In genomic region chrX:48493890-48494364, GRCh38 we compare ENCODE assay signal across 9 cellular contexts. TPM values are rescaled to one million over a fixed set of nuclear protein-coding genes. Genes with fewer than 3 reads are reported as not detected.
DNase-seq lines count a peak whose midpoint lies in the region; ATAC-seq, FAIRE-seq and TF ChIP-seq lines count a peak whose summit lies in the region.
"Had no signal": no experiment of that assay in that cellular context is flagged by ENCODE, and none has a peak within 500 bp of the region (broad histone marks: within the 10 kb centered on the region; RNA-seq: fewer than 3 reads in every experiment).

No MANE protein-coding gene starts in this region.

- peak; percentile 30 for TF ChIP-seq CTCF in astrocyte (IDR thresholded peaks at IDR 0.05; ENCODE audit: insufficient read depth, low read depth, low read length)

- H3K79me2 ChIP-seq in astrocyte (ENCODE audit: insufficient read depth, low read length) = no peaks in the 10 kb centered on the region

- no peak overlapping the region for H3K4me3 ChIP-seq in astrocyte (ENCODE audit: insufficient read depth, low read depth, low read length)

- TF ChIP-seq EP300 in Ishikawa (IDR thresholded peaks at IDR 0.05; ENCODE audit: borderline replicate concordance) = no peak

- H2AFZ ChIP-seq in astrocyte (ENCODE audit: low read depth, low read length) = no peak overlapping the region

- H3K9me3 Mint-ChIP-seq in astrocyte (ENCODE audit: unreplicated experiment) = no peaks in the 10 kb centered on the region

- in situ Hi-C loops in Caki2 (cut with HindIII; ENCODE audit: low pct_unique_long_range_greater_than_20kb, low sequenced_read_pairs) = no loop called here

- no peaks in the 10 kb centered on the region for H3K36me3 ChIP-seq in astrocyte (ENCODE audit: insufficient read depth, low read length)

- no peak for ATAC-seq in HG02798 (IDR thresholded peaks at IDR 0.05; ENCODE audit: poor library complexity, unreplicated experiment)
- no peak for ATAC-seq in GM18517 (IDR thresholded peaks at IDR 0.05; ENCODE audit: unreplicated experiment)

- peaks cover 34% of the 10 kb centered on the region for H3K4me1 ChIP-seq in astrocyte (ENCODE audit: insufficient read depth, low read length)

- no peak overlapping the region for H3K4me3 Mint-ChIP-seq in astrocyte (ENCODE audit: unreplicated experiment)

- H3K4me2 ChIP-seq in astrocyte (ENCODE audit: low read length) = no peak overlapping the region

- H3K27ac Mint-ChIP-seq in astrocyte (ENCODE audit: unreplicated experiment) = peak overlapping the region; percentile 53

- H3K27me3 Mint-ChIP-seq in astrocyte (ENCODE audit: low read depth, unreplicated experiment) = no peaks in the 10 kb centered on the region

- H3K27ac ChIP-seq in astrocyte (ENCODE audit: low read depth, low read length) = no peak overlapping the region

- no peaks in the 10 kb centered on the region for H3K9me3 ChIP-seq in astrocyte (ENCODE audit: insufficient read depth, low read depth, low read length)

- H3K27me3 ChIP-seq in astrocyte (ENCODE audit: insufficient read depth, low read length) = no peaks in the 10 kb centered on the region

- peaks cover 20% of the 10 kb centered on the region for H3K4me1 Mint-ChIP-seq in astrocyte (ENCODE audit: low read depth, unreplicated experiment)

- DNase-seq in Caki2 (ENCODE audit: low read depth) (peak; percentile 74), astrocyte (ENCODE audit: low read depth) (no peak), lung microvascular endothelial cell (ENCODE audit: low read depth in 2 of 2) (peak; percentile 48 to 51), DMS153 treated with DMSO at 0.1 percent for 48 hours (lab: John Stamatoyannopoulos, UW; ENCODE audit: unreplicated experiment) (no peak)
- DNase-seq in activated effector memory CD4-positive, alpha-beta T cell treated with Interleukin-2 at 50 U/mL for 16 hours = no peak

- H4K20me1 ChIP-seq in astrocyte (ENCODE audit: insufficient read depth, low read length) = no peaks in the 10 kb centered on the region

- no peak overlapping the region for H3K9ac ChIP-seq in astrocyte (ENCODE audit: low read length)

- H3K36me3 Mint-ChIP-seq in astrocyte (ENCODE audit: low read depth, unreplicated experiment) = no peaks in the 10 kb centered on the region

- peak; percentile 67 for TF ChIP-seq RAD21 in Ishikawa (IDR thresholded peaks at IDR 0.05; ENCODE audit: low read depth)

- FAIRE-seq in astrocyte (lab: Jason Lieb, UNC) = peak; percentile 78
- FAIRE-seq: keratinocyte had no signal

TF ChIP-seq in Ishikawa, 13 proteins besides CTCF, POLR2A, EP300 and RAD21:
- no peak for TF ChIP-seq MAX (IDR thresholded peaks at IDR 0.05)
- peak; percentile 45; the same call in 1 of the 2 replicates for TF ChIP-seq NFIC (IDR thresholded peaks at IDR 0.05)

RNA-seq across cellular contexts. Expression of gene PORCN, which starts 14.9 kb away (rescaled TPM):
- total RNA-seq in Caki2 (2014; rRNA removed; shearing (Covaris generic); ENCODE audit: low replicate concordance) = 149 and 151 TPM in 2 replicates
- total RNA-seq in astrocyte (30.3 and 30.5 TPM in 2 replicates), lung microvascular endothelial cell (3.9 and 6.0 TPM in 2 replicates)

RNA-seq across cellular contexts. Expression of gene FTSJ1, which starts 17.9 kb away (rescaled TPM):
- total RNA-seq in Caki2 (2014; rRNA removed; shearing (Covaris generic); ENCODE audit: low replicate concordance) = 126 and 139 TPM in 2 replicates
- total RNA-seq in astrocyte (64.4 and 73.5 TPM in 2 replicates), lung microvascular endothelial cell (31.7 and 32.5 TPM in 2 replicates)

RNA-seq across cellular contexts. Expression of gene SLC38A5, which starts 23.9 kb away (rescaled TPM):
- total RNA-seq in Caki2 (2014; rRNA removed; shearing (Covaris generic); ENCODE audit: low replicate concordance) = 2.5 TPM in 1 of 2 replicates, not detected in the other
- total RNA-seq in astrocyte (36.0 and 51.6 TPM in 2 replicates), lung microvascular endothelial cell (4.2 and 12.2 TPM in 2 replicates)

RNA-seq across cellular contexts. Expression of gene EBP, which starts 27.7 kb away (rescaled TPM):
- 66.8 and 118 TPM in 2 replicates for total RNA-seq in Caki2 (2014; rRNA removed; shearing (Covaris generic); ENCODE audit: low replicate concordance)
- 50.0 and 66.0 TPM in 2 replicates for total RNA-seq in astrocyte
- 85.9 and 91.1 TPM in 2 replicates for total RNA-seq in lung microvascular endothelial cell

RNA-seq across cellular contexts. Expression of gene TBC1D25, which starts 45.6 kb away (rescaled TPM):
- total RNA-seq in Caki2 (2014; rRNA removed; shearing (Covaris generic); ENCODE audit: low replicate concordance) = 1.6 and 2.8 TPM in 2 replicates
- total RNA-seq in astrocyte = 13.1 and 13.6 TPM in 2 replicates
- 4.1 and 7.9 TPM in 2 replicates for total RNA-seq in lung microvascular endothelial cell

Comparison
In these comparisons a context has a peak if more than half of its experiments do, and no peak if none do; other contexts are left out.
1. DNase-seq: peak in Caki2 (single experiment) and lung microvascular endothelial cell (2 of 2); none in astrocyte (single experiment), DMS153 treated with DMSO at 0.1 percent for 48 hours (single experiment) and activated effector memory CD4-positive, alpha-beta T cell treated with Interleukin-2 at 50 U/mL for 16 hours (single experiment).